Comparison of ENCODE assay signal across 2 cellular contexts in the genomic region with DNA sequence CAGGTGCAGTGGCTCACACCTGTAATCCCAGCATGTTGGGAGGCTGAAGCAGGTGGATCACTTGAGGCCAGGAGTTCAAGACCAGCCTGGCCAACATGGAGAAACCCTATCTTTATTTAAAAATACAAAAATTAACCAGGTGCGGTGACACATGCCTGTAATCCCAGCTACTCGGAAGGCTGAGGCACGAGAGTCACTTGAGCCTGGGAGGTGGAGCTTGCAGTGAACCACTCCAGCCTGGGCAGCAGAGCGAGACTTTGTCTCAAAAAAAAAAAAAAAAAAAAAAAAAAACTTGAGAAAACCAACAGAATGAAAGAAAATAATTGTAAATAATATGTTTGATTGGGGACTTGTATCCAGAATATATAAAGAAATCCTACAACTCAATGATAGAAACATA. TPM values are rescaled to one million over a fixed set of nuclear protein-coding genes. Genes with fewer than 3 reads are reported as not detected.
"Had no signal": no experiment of that assay in that cellular context is flagged by ENCODE, and none has a peak within 500 bp of the region (broad histone marks: within the 10 kb centered on the region; RNA-seq: fewer than 3 reads in every experiment).

No MANE protein-coding gene starts in this region.

RNA-seq across cellular contexts. Expression of a gene that starts 57.6 kb away (rescaled TPM):
- total RNA-seq: OCI-LY7, SK-MEL-5 had no signal
